1 cellular context compared by ENCODE assay signal in genomic region chr2:169573160-169573973, GRCh38.
TF ChIP-seq lines count a peak whose summit lies in the region.

A gene with protein sequence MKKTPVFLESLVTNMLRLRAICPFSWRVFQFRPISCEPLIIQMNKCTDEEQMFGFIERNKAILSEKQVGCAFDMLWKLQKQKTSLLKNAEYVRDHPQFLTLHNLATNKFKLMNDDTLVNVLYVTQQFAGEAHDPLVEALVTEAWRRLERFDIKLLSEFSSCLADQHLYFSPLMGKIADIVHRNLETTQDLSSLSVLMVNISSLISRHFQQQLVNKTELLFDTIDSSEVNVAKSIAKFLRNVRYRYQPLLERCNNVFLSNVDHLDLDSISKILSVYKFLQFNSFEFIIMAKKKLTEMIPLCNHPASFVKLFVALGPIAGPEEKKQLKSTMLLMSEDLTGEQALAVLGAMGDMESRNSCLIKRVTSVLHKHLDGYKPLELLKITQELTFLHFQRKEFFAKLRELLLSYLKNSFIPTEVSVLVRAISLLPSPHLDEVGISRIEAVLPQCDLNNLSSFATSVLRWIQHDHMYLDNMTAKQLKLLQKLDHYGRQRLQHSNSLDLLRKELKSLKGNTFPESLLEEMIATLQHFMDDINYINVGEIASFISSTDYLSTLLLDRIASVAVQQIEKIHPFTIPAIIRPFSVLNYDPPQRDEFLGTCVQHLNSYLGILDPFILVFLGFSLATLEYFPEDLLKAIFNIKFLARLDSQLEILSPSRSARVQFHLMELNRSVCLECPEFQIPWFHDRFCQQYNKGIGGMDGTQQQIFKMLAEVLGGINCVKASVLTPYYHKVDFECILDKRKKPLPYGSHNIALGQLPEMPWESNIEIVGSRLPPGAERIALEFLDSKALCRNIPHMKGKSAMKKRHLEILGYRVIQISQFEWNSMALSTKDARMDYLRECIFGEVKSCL (minus strand): TSS chr2:169573865. CDS start chr2:169572029, 1,836 bp downstream.

TF ChIP-seq in H1, 55 proteins besides CTCF, POLR2A, EP300 and RAD21 (continues in another document):
- TF ChIP-seq, protein P1, sequence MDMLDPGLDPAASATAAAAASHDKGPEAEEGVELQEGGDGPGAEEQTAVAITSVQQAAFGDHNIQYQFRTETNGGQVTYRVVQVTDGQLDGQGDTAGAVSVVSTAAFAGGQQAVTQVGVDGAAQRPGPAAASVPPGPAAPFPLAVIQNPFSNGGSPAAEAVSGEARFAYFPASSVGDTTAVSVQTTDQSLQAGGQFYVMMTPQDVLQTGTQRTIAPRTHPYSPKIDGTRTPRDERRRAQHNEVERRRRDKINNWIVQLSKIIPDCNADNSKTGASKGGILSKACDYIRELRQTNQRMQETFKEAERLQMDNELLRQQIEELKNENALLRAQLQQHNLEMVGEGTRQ (IDR thresholded peaks at IDR 0.05; ENCODE audit: low read length) = no peak
- TF ChIP-seq TAF7 (optimal IDR thresholded peaks at IDR 0.05; ENCODE audit: borderline replicate concordance, low read depth, low read length) = peak; percentile 50
- TF ChIP-seq ATF3 (IDR thresholded peaks at IDR 0.05; ENCODE audit: insufficient read depth, low read depth, low read length) = no peak
- TF ChIP-seq CEBPB (IDR thresholded peaks at IDR 0.05; ENCODE audit: low read depth, low read length) = no peak
- no peak for TF ChIP-seq RFX5 (IDR thresholded peaks at IDR 0.05; ENCODE audit: borderline replicate concordance, low read depth, low read length)
- TF ChIP-seq HDAC2 (IDR thresholded peaks at IDR 0.05; ENCODE audit: borderline replicate concordance in 1 of 2, low read depth in 2 of 2, low read length in 2 of 2) = 0 out of 4 replicates have a peak, but pooled peaks of 1 of the 2 experiments have one; percentile 68
- no peak for TF ChIP-seq SAP30 (IDR thresholded peaks at IDR 0.05; ENCODE audit: insufficient read depth, insufficient replicate concordance, low read length)
- no peak for TF ChIP-seq CTBP2 (IDR thresholded peaks at IDR 0.05; ENCODE audit: borderline replicate concordance, insufficient read depth, insufficient read length, low read length)
- TF ChIP-seq NANOG (IDR thresholded peaks at IDR 0.05; ENCODE audit: insufficient read depth, low read depth, low read length, poor library complexity, severe bottlenecking) = no peak
- TF ChIP-seq MAX (IDR thresholded peaks at IDR 0.05) = peak; percentile 77
- TF ChIP-seq TCF12 (IDR thresholded peaks at IDR 0.05; ENCODE audit: low read depth, low read length) = no peak
- peak; percentile 62 for TF ChIP-seq POLR2AphosphoS5 (IDR thresholded peaks at IDR 0.05; ENCODE audit: low read depth, low read length)
- TF ChIP-seq RNF2 (IDR thresholded peaks at IDR 0.05; ENCODE audit: borderline replicate concordance, low read depth, low read length, missing control alignments, poor library complexity, severe bottlenecking) = no peak
- no peak for TF ChIP-seq CHD1 (IDR thresholded peaks at IDR 0.05; ENCODE audit: low read depth, low read length)
- peak in 1 of 2 experiments; percentile 86; a peak in 2 of 4 replicates for TF ChIP-seq SIN3A (conservative IDR thresholded peaks at IDR 0.05 in 1 of 2, IDR thresholded peaks at IDR 0.05 in 1 of 2; ENCODE audit: low read depth in 1 of 2, low read length in 2 of 2)
- peak; percentile 83 for TF ChIP-seq TBP (IDR thresholded peaks at IDR 0.05; ENCODE audit: low read depth, low read length)
- TF ChIP-seq BRCA1 (IDR thresholded peaks at IDR 0.05; ENCODE audit: low read depth, low read length) = no peak
- no peak for TF ChIP-seq KDM1A (IDR thresholded peaks at IDR 0.05; ENCODE audit: borderline replicate concordance, low read length)
- TF ChIP-seq POU5F1 (IDR thresholded peaks at IDR 0.05; ENCODE audit: low read depth, low read length) = no peak
- TF ChIP-seq TEAD4 (IDR thresholded peaks at IDR 0.05; ENCODE audit: low read depth, low read length) = peak; percentile 73
- TF ChIP-seq BCL11A (IDR thresholded peaks at IDR 0.05; ENCODE audit: low read depth in 2 of 2, low read length in 2 of 2) = no peak
- no peak for TF ChIP-seq ZNF274 (IDR thresholded peaks at IDR 0.05; ENCODE audit: borderline replicate concordance, extremely low read depth, low read length)
- TF ChIP-seq ASH2L (IDR thresholded peaks at IDR 0.05; ENCODE audit: low read length) = peak; percentile 79
- no peak for TF ChIP-seq SRF (IDR thresholded peaks at IDR 0.05; ENCODE audit: low read depth, low read length)
- no peak; the same call in 1 of the 2 replicates for TF ChIP-seq EGR1 (IDR thresholded peaks at IDR 0.05; ENCODE audit: borderline replicate concordance, low read depth, low read length)
- no peak; the same call in 1 of the 2 replicates for TF ChIP-seq SP4 (IDR thresholded peaks at IDR 0.05; ENCODE audit: low read length)
- TF ChIP-seq CREB1 (IDR thresholded peaks at IDR 0.05) = peak; percentile 91
- 0 out of 2 replicates have a peak, but pooled peaks have one; percentile 31 for TF ChIP-seq GABPA (IDR thresholded peaks at IDR 0.05; ENCODE audit: borderline replicate concordance, insufficient read depth, low read length)
- no peak for TF ChIP-seq MAFK (IDR thresholded peaks at IDR 0.05; ENCODE audit: low read depth, low read length)
- no peak for TF ChIP-seq CBX8 (IDR thresholded peaks at IDR 0.05; ENCODE audit: borderline replicate concordance, low read depth, low read length)
- TF ChIP-seq NRF1 (IDR thresholded peaks at IDR 0.05; ENCODE audit: low read depth, low read length) = no peak
- TF ChIP-seq CHD7 (IDR thresholded peaks at IDR 0.05; ENCODE audit: insufficient replicate concordance, low read length) = no peak
- peak; percentile 43 for TF ChIP-seq KDM4A (IDR thresholded peaks at IDR 0.05; ENCODE audit: low read depth, low read length, severe bottlenecking)
- peak; percentile 88 for TF ChIP-seq RBBP5 (IDR thresholded peaks at IDR 0.05; ENCODE audit: borderline replicate concordance, low read depth, low read length)
- TF ChIP-seq SP2 (IDR thresholded peaks at IDR 0.05; ENCODE audit: low read length) = no peak
- no peak for TF ChIP-seq JUND (IDR thresholded peaks at IDR 0.05; ENCODE audit: low read length)
- TF ChIP-seq, protein P2, sequence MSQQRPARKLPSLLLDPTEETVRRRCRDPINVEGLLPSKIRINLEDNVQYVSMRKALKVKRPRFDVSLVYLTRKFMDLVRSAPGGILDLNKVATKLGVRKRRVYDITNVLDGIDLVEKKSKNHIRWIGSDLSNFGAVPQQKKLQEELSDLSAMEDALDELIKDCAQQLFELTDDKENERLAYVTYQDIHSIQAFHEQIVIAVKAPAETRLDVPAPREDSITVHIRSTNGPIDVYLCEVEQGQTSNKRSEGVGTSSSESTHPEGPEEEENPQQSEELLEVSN (IDR thresholded peaks at IDR 0.05) = peak; percentile 67; the same call in 1 of the 2 replicates
- TF ChIP-seq RXRA (IDR thresholded peaks at IDR 0.05; ENCODE audit: insufficient read depth, low read depth, low read length) = 0 out of 2 replicates have a peak, but pooled peaks have one; percentile 29
- peak; percentile 81; the same call in 1 of the 2 replicates for TF ChIP-seq TAF1 (IDR thresholded peaks at IDR 0.05; ENCODE audit: low read depth, low read length)
- TF ChIP-seq SUZ12 (IDR thresholded peaks at IDR 0.05; ENCODE audit: low read length) = no peak
- no peak for TF ChIP-seq FOSL1 (IDR thresholded peaks at IDR 0.05; ENCODE audit: insufficient read depth, low read depth, low read length)
- TF ChIP-seq SIX5 (IDR thresholded peaks at IDR 0.05; ENCODE audit: low read depth, low read length) = peak; percentile 99
- TF ChIP-seq, protein P3, sequence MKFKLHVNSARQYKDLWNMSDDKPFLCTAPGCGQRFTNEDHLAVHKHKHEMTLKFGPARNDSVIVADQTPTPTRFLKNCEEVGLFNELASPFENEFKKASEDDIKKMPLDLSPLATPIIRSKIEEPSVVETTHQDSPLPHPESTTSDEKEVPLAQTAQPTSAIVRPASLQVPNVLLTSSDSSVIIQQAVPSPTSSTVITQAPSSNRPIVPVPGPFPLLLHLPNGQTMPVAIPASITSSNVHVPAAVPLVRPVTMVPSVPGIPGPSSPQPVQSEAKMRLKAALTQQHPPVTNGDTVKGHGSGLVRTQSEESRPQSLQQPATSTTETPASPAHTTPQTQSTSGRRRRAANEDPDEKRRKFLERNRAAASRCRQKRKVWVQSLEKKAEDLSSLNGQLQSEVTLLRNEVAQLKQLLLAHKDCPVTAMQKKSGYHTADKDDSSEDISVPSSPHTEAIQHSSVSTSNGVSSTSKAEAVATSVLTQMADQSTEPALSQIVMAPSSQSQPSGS (IDR thresholded peaks at IDR 0.05; ENCODE audit: low read length) = 0 out of 2 replicates have a peak, but pooled peaks have one; percentile 53
- no peak for TF ChIP-seq GTF2F1 (IDR thresholded peaks at IDR 0.05; ENCODE audit: borderline replicate concordance, low read depth, low read length)
- no peak for TF ChIP-seq SIRT6 (IDR thresholded peaks at IDR 0.05; ENCODE audit: low read length)
- TF ChIP-seq PHF8 (conservative IDR thresholded peaks at IDR 0.05; ENCODE audit: low read depth, low read length) = peak; percentile 69
- peak; percentile 69 for TF ChIP-seq CHD2 (IDR thresholded peaks at IDR 0.05; ENCODE audit: low read length)
- TF ChIP-seq HDAC6 (IDR thresholded peaks at IDR 0.05; ENCODE audit: low read depth, low read length) = no peak
- peak; percentile 40; the same call in 1 of the 2 replicates for TF ChIP-seq KDM5A (IDR thresholded peaks at IDR 0.05; ENCODE audit: low read length)
- peak; percentile 94 for TF ChIP-seq YY1 (IDR thresholded peaks at IDR 0.05; ENCODE audit: low read depth, low read length)
- TF ChIP-seq BACH1 (IDR thresholded peaks at IDR 0.05; ENCODE audit: low read length) = peak; percentile 49; the same call in 1 of the 2 replicates
- no peak for TF ChIP-seq JUN (IDR thresholded peaks at IDR 0.05; ENCODE audit: low read depth, low read length)
- TF ChIP-seq CBX5 (IDR thresholded peaks at IDR 0.05; ENCODE audit: low read depth, low read length) = no peak
